1 cellular context compared by ENCODE assay signal in genomic region chr4:77418333-77418732, GRCh38.
TF ChIP-seq lines count a peak whose summit lies in the region.

No MANE protein-coding gene starts in this region.

TF ChIP-seq in H1, 55 proteins besides CTCF, POLR2A, EP300 and RAD21:
- TF ChIP-seq CHD1 (IDR thresholded peaks at IDR 0.05; ENCODE audit: low read depth, low read length) (no peak), YY1 (IDR thresholded peaks at IDR 0.05; ENCODE audit: low read depth, low read length) (0 out of 2 replicates have a peak, but pooled peaks have one; percentile 35)
